Comparison of ENCODE assay signal across 13 cellular contexts in genomic region chr18:13290856-13291271, GRCh38.
A peak's percentile ranks its signal among the peaks of the same experiment; 100 is the strongest.
DNase-seq lines count a peak whose midpoint lies in the region; ATAC-seq and TF ChIP-seq lines count a peak whose summit lies in the region.
"Had no signal": no experiment of that assay in that cellular context is flagged by ENCODE, and none has a peak within 500 bp of the region (broad histone marks: within the 10 kb centered on the region; RNA-seq: fewer than 3 reads in every experiment).

No MANE protein-coding gene starts in this region.

- H3K27me3 ChIP-seq in psoas muscle (ENCODE audit: insufficient read depth in 3 of 3, low read length in 2 of 3): no peaks in the 10 kb centered on the region
- H3K27me3 ChIP-seq: neutrophil had no signal

- H3K27me3 Mint-ChIP-seq in activated CD4-positive, alpha-beta T cell treated with anti-CD3 and anti-CD28 coated beads, Interleukin-2, amount 10 ng/mL, durations not matched to agents 7 days and 5 days: no peaks in the 10 kb centered on the region

- H3K9me3 ChIP-seq in psoas muscle: no peaks in the 10 kb centered on the region
- H3K9me3 ChIP-seq: neutrophil had no signal

- no peak overlapping the region for H3K27ac ChIP-seq in psoas muscle
- H3K27ac ChIP-seq: KMS-11, neutrophil had no signal

- POLR2A ChIA-PET in activated CD4-positive, alpha-beta T cell treated with anti-CD3 and anti-CD28 coated beads, Interleukin-2, amount 10 ng/mL, durations not matched to agents 7 days and 5 days (lab: Charles Lee): interaction anchor here (0.6 kb wide), 1 partner anchor 408 kb away, joined by 4 read pairs; no protein-coding TSS in a partner anchor

- H3K9me3 Mint-ChIP-seq in activated CD4-positive, alpha-beta T cell treated with anti-CD3 and anti-CD28 coated beads, Interleukin-2, amount 10 ng/mL, durations not matched to agents 7 days and 5 days: no peaks in the 10 kb centered on the region

- no peak overlapping the region for H3K4me3 Mint-ChIP-seq in activated CD4-positive, alpha-beta T cell treated with anti-CD3 and anti-CD28 coated beads, Interleukin-2, amount 10 ng/mL, durations not matched to agents 7 days and 5 days
- H3K4me3 Mint-ChIP-seq: B cell had no signal

- ATAC-seq in left colon (peak; percentile 42), psoas muscle (no peak), GM18520 (IDR thresholded peaks at IDR 0.05; ENCODE audit: unreplicated experiment) (no peak)

- CTCF ChIA-PET in activated CD4-positive, alpha-beta T cell treated with anti-CD3 and anti-CD28 coated beads, Interleukin-2, amount 10 ng/mL, durations not matched to agents 7 days and 5 days (lab: Charles Lee): interaction anchor here (0.6 to 1.2 kb wide), 2 partner anchors 28 to 339 kb away, joined by 3 to 5 read pairs; no protein-coding TSS in a partner anchor

- H3K4me1 ChIP-seq in psoas muscle: peaks cover 13% of the 10 kb centered on the region

- no peaks in the 10 kb centered on the region for H3K36me3 ChIP-seq in psoas muscle (ENCODE audit: insufficient read depth in 1 of 2, low read depth in 1 of 2)
- H3K36me3 ChIP-seq: neutrophil had no signal

- intact Hi-C loops in left colon (cut with DNase I, micrococcal nuclease) (no loop called here), psoas muscle (cut with DNase I) (loop anchor here in 1 of 2 donors (5.0 kb wide), 1 partner anchor 39 kb away; no protein-coding TSS in a partner anchor)

- WGBS in psoas muscle, 3 donors: 91 to 94% (median 94%) methylated on average over 7 of the region's 7 CpGs

- no peak overlapping the region for H3K4me3 ChIP-seq in psoas muscle

- no peaks in the 10 kb centered on the region for H3K36me3 Mint-ChIP-seq in activated CD4-positive, alpha-beta T cell treated with anti-CD3 and anti-CD28 coated beads, Interleukin-2, amount 10 ng/mL, durations not matched to agents 7 days and 5 days (ENCODE audit: low read depth)

- DNase-seq in stimulated activated naive CD4-positive, alpha-beta T cell treated with Interleukin-2 at 50 U/mL for 16 hours (lab: John Stamatoyannopoulos, UW): peak; percentile 67
- DNase-seq in stimulated activated naive CD4-positive, alpha-beta T cell (lab: John Stamatoyannopoulos, UW): no peak
- peak; percentile 15 for DNase-seq in activated CD4-positive, alpha-beta T cell treated with anti-CD3 and anti-CD28 coated beads, Interleukin-2, amount 10 ng/mL, durations not matched to agents 7 days and 5 days
- DNase-seq in left colon: no peak
- no peak for DNase-seq in psoas muscle
- DNase-seq in HuH-7 (ENCODE audit: low spot score): no peak
- no peak for DNase-seq in putamen (ENCODE audit: low spot score)
- DNase-seq: DND-41, NCI-H1436 had no signal

- H3K27ac Mint-ChIP-seq in activated CD4-positive, alpha-beta T cell treated with anti-CD3 and anti-CD28 coated beads, Interleukin-2, amount 10 ng/mL, durations not matched to agents 7 days and 5 days: peak overlapping the region; percentile 7
- H3K27ac Mint-ChIP-seq: B cell had no signal

- H3K4me1 Mint-ChIP-seq in activated CD4-positive, alpha-beta T cell treated with anti-CD3 and anti-CD28 coated beads, Interleukin-2, amount 10 ng/mL, durations not matched to agents 7 days and 5 days: peaks cover 50% of the 10 kb centered on the region
- H3K4me1 Mint-ChIP-seq: B cell had no signal

- no peak for TF ChIP-seq CTCF in psoas muscle (IDR thresholded peaks at IDR 0.05)

Comparison
In these comparisons a context has a peak if more than half of its experiments do, and no peak if none do; other contexts are left out.
1. DNase-seq: peak in stimulated activated naive CD4-positive, alpha-beta T cell treated with Interleukin-2 at 50 U/mL for 16 hours (single experiment) and activated CD4-positive, alpha-beta T cell treated with anti-CD3 and anti-CD28 coated beads, Interleukin-2, amount 10 ng/mL, durations not matched to agents 7 days and 5 days (single experiment); none in stimulated activated naive CD4-positive, alpha-beta T cell (0 of 6), left colon (0 of 2), psoas muscle (0 of 2), HuH-7 (single experiment) and putamen (single experiment).